ENCODE assay signal across 29 cellular contexts in genomic region chr2:76381624-76382023, GRCh38.
"Had no signal": no experiment of that assay in that cellular context is flagged by ENCODE, and none has a peak within 500 bp of the region (broad histone marks: within the 10 kb centered on the region; RNA-seq: fewer than 3 reads in every experiment).

No MANE protein-coding gene starts in this region.

- H3K27ac Mint-ChIP-seq: natural killer cell; nephron; neural progenitor cell; progenitor cell of endocrine pancreas; stimulated activated memory B cell treated with anti-CD40 and anti-IgM and Interleukin-4, amounts not matched to agents 10 μg/mL and 1 μg/mL and 100 μg/mL, for 72 hours; stimulated activated naive CD8-positive, alpha-beta T cell treated with anti-CD3 and anti-CD28 coated beads, Interleukin-15, amount 100 ng/mL, for 72 hours; type B pancreatic cell had no signal

- H3K27me3 Mint-ChIP-seq: progenitor cell of endocrine pancreas; stimulated activated memory B cell treated with anti-CD40 and anti-IgM and Interleukin-4, amounts not matched to agents 10 μg/mL and 1 μg/mL and 100 μg/mL, for 72 hours; stimulated activated naive CD8-positive, alpha-beta T cell treated with anti-CD3 and anti-CD28 coated beads, Interleukin-15, amount 100 ng/mL, for 72 hours; type B pancreatic cell had no signal

- ATAC-seq: natural killer cell; psoas muscle; right cardiac atrium; right lobe of liver; stimulated activated memory B cell treated with anti-CD40 and anti-IgM and Interleukin-4, amounts not matched to agents 10 μg/mL and 1 μg/mL and 100 μg/mL, for 72 hours; stimulated activated naive CD8-positive, alpha-beta T cell treated with anti-CD3 and anti-CD28 coated beads, Interleukin-15, amount 100 ng/mL, for 72 hours; stimulated activated naive CD8-positive, alpha-beta T cell treated with anti-CD3 and anti-CD28 coated beads, Interleukin-15, Interleukin-2, amounts not matched to agents 100 U/mL and 50 U/mL, for 24 hours; upper lobe of right lung had no signal

- H3K4me1 ChIP-seq: parathyroid adenoma, psoas muscle, right lobe of liver, sigmoid colon, suprapubic skin, testis, tibial artery, transverse colon, upper lobe of right lung, uterus had no signal

- DNase-seq: natural killer cell; occipital lobe; ovary; posterior cingulate gyrus; psoas muscle; right cardiac atrium; right lobe of liver; sigmoid colon; small intestine; stimulated activated CD4-positive, alpha-beta T cell treated with anti-CD3 and anti-CD28 coated beads, Interleukin-1b, Interleukin-23, amount 100 ng/mL, for 48 hours; stimulated activated CD4-positive, alpha-beta T cell treated with anti-CD3 and anti-CD28 coated beads, Interleukin-4, amount 100 ng/mL, for 1 hour; stimulated activated CD4-positive, alpha-beta T cell treated with anti-CD3 and anti-CD28 coated beads, Interleukin-4, amount 100 ng/mL, for 4 hours; stimulated activated CD8-positive, alpha-beta memory T cell treated with anti-CD3 and anti-CD28 coated beads, Interleukin-4, amount 100 ng/mL, for 48 hours; stimulated activated naive CD4-positive, alpha-beta T cell; stimulated activated naive CD8-positive, alpha-beta T cell treated with anti-CD3 and anti-CD28 coated beads, Interleukin-15, amount 100 ng/mL, for 72 hours; stimulated activated naive CD8-positive, alpha-beta T cell treated with anti-CD3 and anti-CD28 coated beads, Interleukin-15, Interleukin-2, amounts not matched to agents 100 U/mL and 50 U/mL, for 24 hours; substantia nigra; testis; tibial artery; transverse colon; upper lobe of right lung; uterus had no signal

- H3K9me3 Mint-ChIP-seq: nephron; neural progenitor cell; stimulated activated memory B cell treated with anti-CD40 and anti-IgM and Interleukin-4, amounts not matched to agents 10 μg/mL and 1 μg/mL and 100 μg/mL, for 72 hours; stimulated activated naive CD8-positive, alpha-beta T cell treated with anti-CD3 and anti-CD28 coated beads, Interleukin-15, amount 100 ng/mL, for 72 hours; type B pancreatic cell had no signal

- H3K79me2 ChIP-seq: parathyroid adenoma had no signal

- H3K36me3 ChIP-seq: neural progenitor cell, ovary, right lobe of liver, sigmoid colon, suprapubic skin, tibial artery, transverse colon, upper lobe of right lung, uterus had no signal

- H3K27me3 ChIP-seq: neural progenitor cell, ovary, right lobe of liver, sigmoid colon, suprapubic skin, testis, tibial artery, transverse colon, upper lobe of right lung, uterus had no signal

- H3K4me2 ChIP-seq: neural progenitor cell had no signal

- H3K4me3 ChIP-seq: neural progenitor cell, ovary, psoas muscle, right lobe of liver, sigmoid colon, suprapubic skin, testis, tibial artery, transverse colon, upper lobe of right lung, uterus had no signal

- H2AFZ ChIP-seq: neural progenitor cell, parathyroid adenoma had no signal

- H3K4me3 Mint-ChIP-seq: natural killer cell; nephron; neural progenitor cell; stimulated activated memory B cell treated with anti-CD40 and anti-IgM and Interleukin-4, amounts not matched to agents 10 μg/mL and 1 μg/mL and 100 μg/mL, for 72 hours; stimulated activated naive CD8-positive, alpha-beta T cell treated with anti-CD3 and anti-CD28 coated beads, Interleukin-15, amount 100 ng/mL, for 72 hours; type B pancreatic cell had no signal

- H3K4me1 Mint-ChIP-seq: natural killer cell; nephron; stimulated activated memory B cell treated with anti-CD40 and anti-IgM and Interleukin-4, amounts not matched to agents 10 μg/mL and 1 μg/mL and 100 μg/mL, for 72 hours; stimulated activated naive CD8-positive, alpha-beta T cell treated with anti-CD3 and anti-CD28 coated beads, Interleukin-15, amount 100 ng/mL, for 72 hours had no signal

- H3K36me3 Mint-ChIP-seq: neural progenitor cell; stimulated activated memory B cell treated with anti-CD40 and anti-IgM and Interleukin-4, amounts not matched to agents 10 μg/mL and 1 μg/mL and 100 μg/mL, for 72 hours; type B pancreatic cell had no signal

- H3K27ac ChIP-seq: neural progenitor cell, ovary, parathyroid adenoma, psoas muscle, right lobe of liver, sigmoid colon, suprapubic skin, testis, tibial artery, transverse colon, upper lobe of right lung, uterus had no signal
